ENCODE assay signal across 16 cellular contexts in the genomic region with DNA sequence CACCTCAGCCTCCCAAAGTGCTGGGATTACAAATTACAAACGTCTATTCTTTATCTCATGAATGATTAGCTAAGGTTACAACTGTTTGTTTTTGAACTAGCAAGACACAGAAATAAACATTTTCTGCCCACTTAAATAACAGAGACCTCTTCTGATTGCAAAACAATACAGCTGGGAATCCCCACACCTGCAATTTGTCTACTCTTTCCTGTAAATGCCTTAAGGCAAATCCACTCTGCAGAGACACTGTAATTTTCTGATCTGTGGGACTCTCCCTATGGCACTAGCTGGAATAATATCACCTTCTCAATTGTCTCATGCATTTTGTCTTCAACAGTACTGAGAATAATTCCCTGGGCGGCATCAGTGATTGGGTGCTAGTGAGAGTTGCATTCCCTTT.
DNase-seq lines count a peak whose midpoint lies in the region; ATAC-seq and TF ChIP-seq lines count a peak whose summit lies in the region.
"Had no signal": no experiment of that assay in that cellular context is flagged by ENCODE, and none has a peak within 500 bp of the region (broad histone marks: within the 10 kb centered on the region; RNA-seq: fewer than 3 reads in every experiment).

No MANE protein-coding gene starts in this region.

- peak overlapping the region; percentile 64 for H3K27ac Mint-ChIP-seq in activated T-cell treated with anti-CD3 and anti-CD28 coated beads, Interleukin-2, amount 50 U/mL, for 72 hours
- peak overlapping the region; percentile 91 for H3K27ac Mint-ChIP-seq in activated T-helper 1 cell treated with anti-CD3 and anti-CD28 coated beads, Interleukin-12 subunit alpha, Interleukin-12 subunit beta, Interleukin-2, Interleukin-4 antibody, amounts not matched to agents 30 ng/mL and 10 ng/mL and 1 ng/mL, durations not matched to agents 14 hours and 24 hours and 36 hours
- H3K27ac Mint-ChIP-seq in type B pancreatic cell = peak overlapping the region; percentile 80

- H3K36me3 Mint-ChIP-seq in activated T-cell treated with anti-CD3 and anti-CD28 coated beads, Interleukin-2, amount 50 U/mL, for 72 hours (ENCODE audit: insufficient read depth in 2 of 2) = peaks cover 0 to 4% of the 10 kb centered on the region in 2 donors
- H3K36me3 Mint-ChIP-seq in activated T-helper 1 cell treated with anti-CD3 and anti-CD28 coated beads, Interleukin-12 subunit alpha, Interleukin-12 subunit beta, Interleukin-2, Interleukin-4 antibody, amounts not matched to agents 30 ng/mL and 10 ng/mL and 1 ng/mL, durations not matched to agents 14 hours and 24 hours and 36 hours (ENCODE audit: low read depth) = peaks cover 8% of the 10 kb centered on the region
- peaks cover 4% of the 10 kb centered on the region for H3K36me3 Mint-ChIP-seq in type B pancreatic cell

- H3K27me3 Mint-ChIP-seq in activated T-cell treated with anti-CD3 and anti-CD28 coated beads, Interleukin-2, amount 50 U/mL, for 72 hours (ENCODE audit: low read depth) = no peaks in the 10 kb centered on the region
- no peaks in the 10 kb centered on the region for H3K27me3 Mint-ChIP-seq in activated T-helper 1 cell treated with anti-CD3 and anti-CD28 coated beads, Interleukin-12 subunit alpha, Interleukin-12 subunit beta, Interleukin-2, Interleukin-4 antibody, amounts not matched to agents 30 ng/mL and 10 ng/mL and 1 ng/mL, durations not matched to agents 14 hours and 24 hours and 36 hours (ENCODE audit: insufficient read depth)
- H3K27me3 Mint-ChIP-seq in type B pancreatic cell = no peaks in the 10 kb centered on the region
- H3K27me3 Mint-ChIP-seq: naive thymus-derived CD4-positive, alpha-beta T cell had no signal

- peak overlapping the region; percentile 57 to 74 for H3K4me3 Mint-ChIP-seq in activated T-cell treated with anti-CD3 and anti-CD28 coated beads, Interleukin-2, amount 50 U/mL, for 72 hours
- H3K4me3 Mint-ChIP-seq in activated T-helper 1 cell treated with anti-CD3 and anti-CD28 coated beads, Interleukin-12 subunit alpha, Interleukin-12 subunit beta, Interleukin-2, Interleukin-4 antibody, amounts not matched to agents 30 ng/mL and 10 ng/mL and 1 ng/mL, durations not matched to agents 14 hours and 24 hours and 36 hours = no peak overlapping the region
- H3K4me3 Mint-ChIP-seq in type B pancreatic cell = no peak overlapping the region

- H3K4me1 Mint-ChIP-seq in activated T-cell treated with anti-CD3 and anti-CD28 coated beads, Interleukin-2, amount 50 U/mL, for 72 hours (ENCODE audit: low read depth) = peaks cover 41% of the 10 kb centered on the region
- H3K4me1 Mint-ChIP-seq in activated T-helper 1 cell treated with anti-CD3 and anti-CD28 coated beads, Interleukin-12 subunit alpha, Interleukin-12 subunit beta, Interleukin-2, Interleukin-4 antibody, amounts not matched to agents 30 ng/mL and 10 ng/mL and 1 ng/mL, durations not matched to agents 14 hours and 24 hours and 36 hours (ENCODE audit: low read depth) = peaks cover 45% of the 10 kb centered on the region
- no peaks in the 10 kb centered on the region for H3K4me1 Mint-ChIP-seq in type B pancreatic cell (ENCODE audit: unreplicated experiment)

- H3K4me3 ChIP-seq in epithelial cell of proximal tubule (ENCODE audit: low read depth, low read length) = no peak overlapping the region
- H3K4me3 ChIP-seq: testis had no signal

- DNase-seq in activated T-cell treated with anti-CD3 and anti-CD28 coated beads, Interleukin-2, amount 50 U/mL, for 72 hours = no peak
- DNase-seq in activated T-cell treated with anti-CD3 and anti-CD28 coated beads for 4 hours = no peak
- DNase-seq in activated T-helper 1 cell treated with anti-CD3 and anti-CD28 coated beads, Interleukin-12 subunit alpha, Interleukin-12 subunit beta, Interleukin-2, Interleukin-4 antibody, amounts not matched to agents 30 ng/mL and 10 ng/mL and 1 ng/mL, durations not matched to agents 14 hours and 24 hours and 36 hours (ENCODE audit: low spot score) = no peak
- DNase-seq in epithelial cell of proximal tubule (ENCODE audit: low read depth) = peak; percentile 69
- DNase-seq in type B pancreatic cell (ENCODE audit: extremely low spot score, unreplicated experiment) = no peak
- DNase-seq: activated T-cell treated with anti-CD3 and anti-CD28 coated beads, Interleukin-2, amount 50 U/mL, for 1 hour; GF-D8; Karpas-422; naive thymus-derived CD4-positive, alpha-beta T cell; NCI-H1436; NCI-H446 treated with DMSO at 0.1 percent for 48 hours; stimulated activated CD4-positive, alpha-beta T cell treated with anti-CD3 and anti-CD28 coated beads, Interleukin-15, amount 100 ng/mL, for 24 hours; testis had no signal

- H3K9me3 Mint-ChIP-seq in activated T-cell treated with anti-CD3 and anti-CD28 coated beads, Interleukin-2, amount 50 U/mL, for 72 hours = no peaks in the 10 kb centered on the region
- H3K9me3 Mint-ChIP-seq in activated T-helper 1 cell treated with anti-CD3 and anti-CD28 coated beads, Interleukin-12 subunit alpha, Interleukin-12 subunit beta, Interleukin-2, Interleukin-4 antibody, amounts not matched to agents 30 ng/mL and 10 ng/mL and 1 ng/mL, durations not matched to agents 14 hours and 24 hours and 36 hours = peaks cover 17% of the 10 kb centered on the region
- peaks cover 4% of the 10 kb centered on the region for H3K9me3 Mint-ChIP-seq in type B pancreatic cell

- intact Hi-C loops in activated T-helper 1 cell treated with anti-CD3 and anti-CD28 coated beads, Interleukin-12 subunit alpha, Interleukin-12 subunit beta, Interleukin-2, Interleukin-4 antibody, amounts not matched to agents 30 ng/mL and 10 ng/mL and 1 ng/mL, durations not matched to agents 14 hours and 24 hours and 36 hours (cut with micrococcal nuclease) = loop anchor here (1.0 to 5.0 kb wide), 2 partner anchors 267 to 418 kb away; no protein-coding TSS in a partner anchor

- TF ChIP-seq CTCF in epithelial cell of proximal tubule (conservative IDR thresholded peaks at IDR 0.05; ENCODE audit: low read depth, low read length) = no peak
- TF ChIP-seq CTCF in type B pancreatic cell (conservative IDR thresholded peaks at IDR 0.05) = no peak

- ATAC-seq in activated T-cell treated with anti-CD3 and anti-CD28 coated beads, Interleukin-2, amount 50 U/mL, for 72 hours (replicated peaks in 1 of 2) = peak in 1 of 2 donors; percentile 18
- ATAC-seq in HG02973 (IDR thresholded peaks at IDR 0.05; ENCODE audit: unreplicated experiment) (no peak), GM19023 (IDR thresholded peaks at IDR 0.05; ENCODE audit: unreplicated experiment) (no peak), HG03175 (IDR thresholded peaks at IDR 0.05; ENCODE audit: unreplicated experiment) (no peak)
- ATAC-seq: naive thymus-derived CD4-positive, alpha-beta T cell had no signal

Comparison
In these comparisons a context has a peak if more than half of its experiments do, and no peak if none do; other contexts are left out.
1. H3K4me3 Mint-ChIP-seq: peak in activated T-cell treated with anti-CD3 and anti-CD28 coated beads, Interleukin-2, amount 50 U/mL, for 72 hours (2 of 2); none in activated T-helper 1 cell treated with anti-CD3 and anti-CD28 coated beads, Interleukin-12 subunit alpha, Interleukin-12 subunit beta, Interleukin-2, Interleukin-4 antibody, amounts not matched to agents 30 ng/mL and 10 ng/mL and 1 ng/mL, durations not matched to agents 14 hours and 24 hours and 36 hours (single experiment) and type B pancreatic cell (single experiment).
2. Peak in every context shown above with its lines, with median percentiles within 50 percentile points of each other: H3K27ac Mint-ChIP-seq.